19 cellular contexts compared by ENCODE assay signal in genomic region chr5:151008124-151008491, GRCh38. TPM values are rescaled to one million over a fixed set of nuclear protein-coding genes. Genes with fewer than 3 reads are reported as not detected.
"Had no signal": no experiment of that assay in that cellular context is flagged by ENCODE, and none has a peak within 500 bp of the region (broad histone marks: within the 10 kb centered on the region; RNA-seq: fewer than 3 reads in every experiment).

No MANE protein-coding gene starts in this region.

- ATAC-seq: activated CD8-positive, alpha-beta T cell treated with anti-CD3 and anti-CD28 coated beads for 36 hours; left ventricle myocardium superior; naive thymus-derived CD4-positive, alpha-beta T cell; sciatic nerve; stimulated activated memory B cell treated with anti-CD40 and anti-IgM and Interleukin-4, amounts not matched to agents 10 μg/mL and 1 μg/mL and 100 μg/mL, for 72 hours had no signal

- H3K36me3 ChIP-seq: pancreas, SJCRH30, tibial artery had no signal

- H3K4me1 ChIP-seq: pancreas, SJCRH30 had no signal

- H3K4me3 ChIP-seq: pancreas, SJCRH30, tibial artery had no signal

- DNase-seq: activated CD4-positive, alpha-beta T cell treated with anti-CD3 and anti-CD28 coated beads, Interleukin-2, amount 10 ng/mL, durations not matched to agents 24 days and 14 days; activated CD8-positive, alpha-beta T cell treated with anti-CD3 and anti-CD28 coated beads for 36 hours; activated naive CD4-positive, alpha-beta T cell treated with Interleukin-2 at 50 U/mL for 16 hours; activated T-cell treated with anti-CD3 and anti-CD28 coated beads, Interleukin-2, amount 50 U/mL, for 1 hour; cerebellar nuclear complex; cortex of kidney; hypothalamus; left ventricle myocardium superior; mesendoderm; naive thymus-derived CD4-positive, alpha-beta T cell; pancreas; SJCRH30; stimulated activated CD4-positive, alpha-beta T cell treated with anti-CD3 and anti-CD28 coated beads, Interleukin-4, amount 100 ng/mL, for 24 hours; T1000; tibial artery had no signal

- H3K27ac ChIP-seq: pancreas, SJCRH30 had no signal

- H3K27me3 ChIP-seq: pancreas, SJCRH30, tibial artery had no signal

- H3K9me3 ChIP-seq: pancreas, SJCRH30, tibial artery had no signal

RNA-seq across cellular contexts. Expression of gene GPX3, which starts 12.3 kb away (rescaled TPM):
- total RNA-seq: activated CD4-positive, alpha-beta T cell treated with anti-CD3 and anti-CD28 coated beads, Interleukin-2, amount 10 ng/mL, durations not matched to agents 24 days and 14 days; activated CD8-positive, alpha-beta T cell treated with anti-CD3 and anti-CD28 coated beads for 36 hours; activated T-helper 2 cell treated with anti-CD3 and anti-CD28 coated beads, Interferon-gamma antibody, Interleukin-2, Interleukin-4, amounts not matched to agents 10 μg/mL and 5 μg/mL and 100 μg/mL, durations not matched to agents 14 hours and 24 hours and 36 hours; T-helper 1 cell treated with Interleukin-12 subunit alpha and Interleukin-12 subunit beta and Interleukin-4 antibody, amounts not matched to agents 30 ng/mL and 1 ng/mL, for 36 hours had no signal
